ENCODE assay signal across 24 cellular contexts in the genomic region with DNA sequence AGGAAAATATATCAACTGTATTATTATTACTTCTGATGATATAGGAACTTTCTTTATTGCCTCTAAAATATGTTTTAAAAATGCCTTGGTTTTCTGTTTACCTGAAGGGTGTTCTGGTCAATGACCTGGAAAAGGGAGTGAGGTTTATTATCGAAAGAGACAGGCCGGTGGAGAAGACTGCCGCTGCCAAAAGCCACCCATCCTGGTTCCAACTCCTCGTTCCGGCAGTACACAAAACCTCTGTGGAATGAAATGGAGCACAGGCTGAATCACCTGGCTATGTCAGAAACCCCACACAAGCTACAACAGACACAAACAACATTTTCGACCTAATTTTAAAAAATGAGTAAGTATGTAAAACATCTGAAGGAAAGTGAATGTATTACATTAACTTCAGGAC.
"Had no signal": no experiment of that assay in that cellular context is flagged by ENCODE, and none has a peak within 500 bp of the region (broad histone marks: within the 10 kb centered on the region; RNA-seq: fewer than 3 reads in every experiment).

No MANE protein-coding gene starts in this region.

- FAIRE-seq: pancreas had no signal

- H3K4me3 ChIP-seq: ascending aorta, left lung, pancreas, smooth muscle cell, testis, upper lobe of right lung had no signal

- H3K27ac ChIP-seq: ascending aorta, epithelial cell of prostate, left lung, pancreas, testis, upper lobe of right lung had no signal

- ATAC-seq: activated CD4-positive, CD25-positive, alpha-beta regulatory T cell treated with anti-CD3 and anti-CD28 coated beads, Interleukin-2, amount 50 U/mL, for 24 hours; activated T-cell treated with anti-CD3 and anti-CD28 coated beads, Interleukin-2, amount 50 U/mL, for 4 hours; effector memory CD8-positive, alpha-beta T cell; left lung; naive thymus-derived CD8-positive, alpha-beta T cell; pancreas; sciatic nerve; stimulated activated effector memory CD8-positive, alpha-beta T cell treated with anti-CD3 and anti-CD28 coated beads, Interleukin-12 subunit alpha, Interleukin-12 subunit beta, amount 100 ng/mL, for 72 hours; upper lobe of right lung had no signal

- H3K4me1 Mint-ChIP-seq: activated CD4-positive, alpha-beta T cell treated with anti-CD3 and anti-CD28 coated beads, Interleukin-2, amount 10 ng/mL, durations not matched to agents 7 days and 5 days; activated naive CD4-positive, alpha-beta T cell treated with anti-CD3 and anti-CD28 coated beads, Interleukin-2, amount 10 ng/mL, durations not matched to agents 7 days and 5 days had no signal

- H3K4me3 Mint-ChIP-seq: activated CD4-positive, alpha-beta T cell treated with anti-CD3 and anti-CD28 coated beads, Interleukin-2, amount 10 ng/mL, durations not matched to agents 7 days and 5 days; activated naive CD4-positive, alpha-beta T cell treated with anti-CD3 and anti-CD28 coated beads, Interleukin-2, amount 10 ng/mL, durations not matched to agents 7 days and 5 days; activated T-cell treated with anti-CD3 and anti-CD28 coated beads, Interleukin-2, amount 50 U/mL, for 4 hours; effector memory CD8-positive, alpha-beta T cell; naive thymus-derived CD8-positive, alpha-beta T cell; stimulated activated effector memory CD8-positive, alpha-beta T cell treated with anti-CD3 and anti-CD28 coated beads, Interleukin-12 subunit alpha, Interleukin-12 subunit beta, amount 100 ng/mL, for 72 hours had no signal

- H3K4me2 ChIP-seq: smooth muscle cell had no signal

- DNase-seq: activated CD4-positive, alpha-beta T cell treated with anti-CD3 and anti-CD28 coated beads, Interleukin-2, amount 10 ng/mL, durations not matched to agents 7 days and 5 days; activated CD8-positive, alpha-beta memory T cell treated with anti-CD3 and anti-CD28 coated beads, Interleukin-2, amount 50 U/mL, for 4 hours; activated naive CD4-positive, alpha-beta T cell treated with anti-CD3 and anti-CD28 coated beads, Interleukin-2, amount 10 ng/mL, durations not matched to agents 7 days and 5 days; activated T-cell treated with anti-CD3 and anti-CD28 coated beads, Interleukin-2, amount 50 U/mL, for 4 hours; effector memory CD8-positive, alpha-beta T cell; foreskin fibroblast; glutamatergic neuron; hippocampal formation; islet precursor cell; left lung; mammary epithelial cell; naive thymus-derived CD8-positive, alpha-beta T cell; pancreas; stimulated activated CD4-positive, alpha-beta T cell treated with anti-CD3 and anti-CD28 coated beads, Interleukin-4, amount 100 ng/mL, for 1 hour; T-helper 1 cell; T1000; testis; upper lobe of right lung had no signal

- H3K27ac Mint-ChIP-seq: activated CD4-positive, alpha-beta T cell treated with anti-CD3 and anti-CD28 coated beads, Interleukin-2, amount 10 ng/mL, durations not matched to agents 7 days and 5 days; activated naive CD4-positive, alpha-beta T cell treated with anti-CD3 and anti-CD28 coated beads, Interleukin-2, amount 10 ng/mL, durations not matched to agents 7 days and 5 days; naive thymus-derived CD8-positive, alpha-beta T cell; stimulated activated effector memory CD8-positive, alpha-beta T cell treated with anti-CD3 and anti-CD28 coated beads, Interleukin-12 subunit alpha, Interleukin-12 subunit beta, amount 100 ng/mL, for 72 hours had no signal

- H3K27me3 Mint-ChIP-seq: activated CD4-positive, alpha-beta T cell treated with anti-CD3 and anti-CD28 coated beads, Interleukin-2, amount 10 ng/mL, durations not matched to agents 7 days and 5 days; activated naive CD4-positive, alpha-beta T cell treated with anti-CD3 and anti-CD28 coated beads, Interleukin-2, amount 10 ng/mL, durations not matched to agents 7 days and 5 days; effector memory CD8-positive, alpha-beta T cell; naive thymus-derived CD8-positive, alpha-beta T cell had no signal

- H3K36me3 ChIP-seq: pancreas had no signal

- H3K4me1 ChIP-seq: ascending aorta, left lung, testis had no signal

- H3K9me3 Mint-ChIP-seq: activated CD4-positive, alpha-beta T cell treated with anti-CD3 and anti-CD28 coated beads, Interleukin-2, amount 10 ng/mL, durations not matched to agents 7 days and 5 days; activated naive CD4-positive, alpha-beta T cell treated with anti-CD3 and anti-CD28 coated beads, Interleukin-2, amount 10 ng/mL, durations not matched to agents 7 days and 5 days; activated T-cell treated with anti-CD3 and anti-CD28 coated beads, Interleukin-2, amount 50 U/mL, for 4 hours; effector memory CD8-positive, alpha-beta T cell; naive thymus-derived CD8-positive, alpha-beta T cell; stimulated activated effector memory CD8-positive, alpha-beta T cell treated with anti-CD3 and anti-CD28 coated beads, Interleukin-12 subunit alpha, Interleukin-12 subunit beta, amount 100 ng/mL, for 72 hours had no signal

- H3K27me3 ChIP-seq: ascending aorta, left lung, pancreas, testis, upper lobe of right lung had no signal

- H3K9me3 ChIP-seq: ascending aorta, left lung, pancreas, testis, upper lobe of right lung had no signal
